In the genomic region with DNA sequence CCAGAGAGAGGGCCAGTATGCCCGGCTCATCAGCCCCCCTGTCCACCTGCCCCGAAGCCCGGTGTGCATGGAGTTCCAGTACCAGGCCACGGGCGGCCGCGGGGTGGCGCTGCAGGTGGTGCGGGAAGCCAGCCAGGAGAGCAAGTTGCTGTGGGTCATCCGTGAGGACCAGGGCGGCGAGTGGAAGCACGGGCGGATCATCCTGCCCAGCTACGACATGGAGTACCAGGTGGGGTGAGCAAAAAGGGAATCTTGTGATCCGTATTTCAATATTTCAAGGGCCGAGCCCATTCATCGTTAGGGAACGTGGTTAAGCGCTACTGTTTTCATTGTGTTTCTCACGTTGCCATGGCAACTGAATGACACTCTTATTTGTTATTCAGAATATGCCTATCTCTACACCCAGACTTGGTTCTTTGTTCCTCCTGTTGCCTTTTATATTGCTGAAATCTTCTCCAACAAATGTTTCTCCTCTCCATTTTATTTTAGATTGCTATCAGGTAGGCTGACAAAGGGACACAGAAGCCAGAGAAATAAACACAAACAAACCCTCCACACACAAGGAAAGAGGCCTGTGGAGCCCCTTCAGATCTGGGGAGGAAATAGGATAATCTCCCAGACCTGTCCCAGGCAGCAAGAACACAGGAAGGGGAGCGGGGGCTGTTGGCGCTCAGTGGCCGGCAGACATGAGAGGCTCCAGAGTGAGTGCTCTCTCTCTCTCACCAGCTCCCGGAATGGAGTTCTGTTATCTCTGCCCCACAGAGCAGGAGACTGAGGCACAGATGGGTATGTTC, we compare ENCODE assay signal across 8 cellular contexts.
A peak's percentile ranks its signal among the peaks of the same experiment; 100 is the strongest.
DNase-seq lines count a peak whose midpoint lies in the region; ATAC-seq and TF ChIP-seq lines count a peak whose summit lies in the region.

No MANE protein-coding gene starts in this region.

- peak overlapping the region; percentile 67 for H3K27ac ChIP-seq in GM23338 (ENCODE audit: low read depth)
- no peak overlapping the region for H3K27ac ChIP-seq in effector memory CD4-positive, alpha-beta T cell (ENCODE audit: insufficient read depth, low read length, poor library complexity, severe bottlenecking)

- H3K9me3 ChIP-seq in effector memory CD4-positive, alpha-beta T cell (ENCODE audit: control insufficient read depth, low read length): no peaks in the 10 kb centered on the region

- H3K4me3 ChIP-seq in AG09309 (ENCODE audit: control insufficient read depth, low read depth, low read length) (no peak overlapping the region), GM23338 (peak overlapping the region; percentile 31), fibroblast of pulmonary artery (replicated peaks; ENCODE audit: low read depth, low read length) (no peak overlapping the region)
- no peak overlapping the region for H3K4me3 ChIP-seq in effector memory CD4-positive, alpha-beta T cell (ENCODE audit: insufficient read depth, low read depth, low read length, poor library complexity, severe bottlenecking)

- H3K79me2 ChIP-seq in GM23338 (replicated peaks; ENCODE audit: insufficient read depth): no peaks in the 10 kb centered on the region

- no peaks in the 10 kb centered on the region for H4K20me1 ChIP-seq in GM23338 (replicated peaks; ENCODE audit: insufficient read depth)

- H3K4me1 Mint-ChIP-seq in GM23338 (peaks cover 35% of the 10 kb centered on the region), WTC11 (peaks cover 31% of the 10 kb centered on the region), neural crest cell (peaks cover 37% of the 10 kb centered on the region)

- H3K27me3 ChIP-seq in GM23338 (ENCODE audit: insufficient read depth): no peaks in the 10 kb centered on the region
- H3K27me3 ChIP-seq in effector memory CD4-positive, alpha-beta T cell (replicated peaks; ENCODE audit: control insufficient read depth, insufficient read depth, low read length, poor library complexity, severe bottlenecking): peaks cover 6% of the 10 kb centered on the region

- peaks cover 7% of the 10 kb centered on the region; the same call in 1 of the 2 replicates for H3F3A ChIP-seq in GM23338 (replicated peaks; ENCODE audit: low read depth)

- POLR2A ChIA-PET in WTC11 (lab: Charles Lee): no interaction called here

- peak; percentile 89 for ATAC-seq in GM23338
- ATAC-seq in WTC11: peak; percentile 87
- no peak for ATAC-seq in HG03045 (IDR thresholded peaks at IDR 0.05; ENCODE audit: unreplicated experiment)

- peak overlapping the region; percentile 56 for H3K4me2 ChIP-seq in GM23338

- TF ChIP-seq CTCF in AG09309 (IDR thresholded peaks at IDR 0.05; ENCODE audit: control insufficient read depth, insufficient read depth, low read depth, low read length, missing control alignments) (peak; percentile 61), GM23338 (conservative IDR thresholded peaks at IDR 0.05; ENCODE audit: low read depth in 2 of 2) (peak; percentile 93 to 95), WTC11 (IDR thresholded peaks at IDR 0.05) (peak; percentile 74), fibroblast of pulmonary artery (IDR thresholded peaks at IDR 0.05; ENCODE audit: low read length, missing control alignments) (peak; percentile 51), neural crest cell (conservative IDR thresholded peaks at IDR 0.05) (peak; percentile 67)

- H3K27ac Mint-ChIP-seq in GM23338: peak overlapping the region; percentile 95
- H3K27ac Mint-ChIP-seq in WTC11: peak overlapping the region; percentile 97
- peak overlapping the region; percentile 99 for H3K27ac Mint-ChIP-seq in neural crest cell (ENCODE audit: unreplicated experiment)

- H2AFZ ChIP-seq in GM23338: no peak overlapping the region

- H3K36me3 ChIP-seq in GM23338 (ENCODE audit: insufficient read depth): no peaks in the 10 kb centered on the region
- no peaks in the 10 kb centered on the region for H3K36me3 ChIP-seq in effector memory CD4-positive, alpha-beta T cell (ENCODE audit: control insufficient read depth, insufficient read depth, low read length)

- CTCF ChIA-PET in WTC11 (lab: Charles Lee): interaction anchor here (1.7 to 2.5 kb wide), 4 partner anchors 11 to 162 kb away, joined by 7 to 9 read pairs (median 8); no protein-coding TSS in a partner anchor

- no peaks in the 10 kb centered on the region for H3K9me2 ChIP-seq in GM23338 (ENCODE audit: insufficient read depth)

- H3K36me3 Mint-ChIP-seq in GM23338 (ENCODE audit: low read depth): no peaks in the 10 kb centered on the region; the same call in 2 of the 3 replicates
- H3K36me3 Mint-ChIP-seq in WTC11: no peaks in the 10 kb centered on the region; the same call in none of the 2 replicates
- peaks cover 7% of the 10 kb centered on the region for H3K36me3 Mint-ChIP-seq in neural crest cell (ENCODE audit: low read depth)

- H3K9me3 Mint-ChIP-seq in GM23338 (no peaks in the 10 kb centered on the region), WTC11 (no peaks in the 10 kb centered on the region), neural crest cell (no peaks in the 10 kb centered on the region)

- peaks cover 3% of the 10 kb centered on the region for H3K27me3 Mint-ChIP-seq in GM23338 (ENCODE audit: insufficient read depth, low read depth, poor library complexity)
- no peaks in the 10 kb centered on the region; the same call in 1 of the 2 replicates for H3K27me3 Mint-ChIP-seq in WTC11 (ENCODE audit: low read depth)
- no peaks in the 10 kb centered on the region for H3K27me3 Mint-ChIP-seq in neural crest cell (ENCODE audit: low read depth)

- peaks cover 7% of the 10 kb centered on the region for H3K4me1 ChIP-seq in GM23338 (ENCODE audit: insufficient read depth)
- H3K4me1 ChIP-seq in effector memory CD4-positive, alpha-beta T cell (ENCODE audit: control insufficient read depth, insufficient read depth, low read length, poor library complexity, severe bottlenecking): no peaks in the 10 kb centered on the region

- DNase-seq in AG09309 (ENCODE audit: low read depth): peak; percentile 73
- DNase-seq in GM23338 (ENCODE audit: low spot score): peak; percentile 92
- DNase-seq in WTC11 (ENCODE audit: low spot score): peak; percentile 94
- peak; percentile 91 for DNase-seq in fibroblast of pulmonary artery (ENCODE audit: low read depth)
- DNase-seq in neural crest cell (ENCODE audit: low read depth, low spot score): peak; percentile 78
- no peak for DNase-seq in OCI-M2 (lab: John Stamatoyannopoulos, UW; ENCODE audit: unreplicated experiment)
- no peak for DNase-seq in effector memory CD4-positive, alpha-beta T cell

- peak overlapping the region; percentile 72 for H3K4me3 Mint-ChIP-seq in GM23338
- H3K4me3 Mint-ChIP-seq in WTC11: peak overlapping the region; percentile 70
- peak overlapping the region; percentile 76 for H3K4me3 Mint-ChIP-seq in neural crest cell

TF ChIP-seq in GM23338, 12 proteins besides CTCF, POLR2A, EP300 and RAD21 (continues in another document):
- no peak for TF ChIP-seq STAT1 (IDR thresholded peaks at IDR 0.05; ENCODE audit: unreplicated experiment)
- peak; percentile 32; the same call in 1 of the 2 replicates for TF ChIP-seq CREB1 (CRISPR knock-in tag; IDR thresholded peaks at IDR 0.05; ENCODE audit: low read depth)

TF ChIP-seq in WTC11, 78 proteins besides CTCF, POLR2A, EP300 and RAD21 (continues in another document):
- TF ChIP-seq TEAD4 (CRISPR knock-in tag; IDR thresholded peaks at IDR 0.05) (no peak), ZNF121 (CRISPR knock-in tag; IDR thresholded peaks at IDR 0.05) (peak; percentile 80; the same call in 1 of the 2 replicates), CREB1 (CRISPR knock-in tag; IDR thresholded peaks at IDR 0.05) (no peak), NFATC4 (CRISPR knock-in tag; IDR thresholded peaks at IDR 0.05) (peak; percentile 27; the same call in 1 of the 2 replicates)
- TF ChIP-seq, protein P1, sequence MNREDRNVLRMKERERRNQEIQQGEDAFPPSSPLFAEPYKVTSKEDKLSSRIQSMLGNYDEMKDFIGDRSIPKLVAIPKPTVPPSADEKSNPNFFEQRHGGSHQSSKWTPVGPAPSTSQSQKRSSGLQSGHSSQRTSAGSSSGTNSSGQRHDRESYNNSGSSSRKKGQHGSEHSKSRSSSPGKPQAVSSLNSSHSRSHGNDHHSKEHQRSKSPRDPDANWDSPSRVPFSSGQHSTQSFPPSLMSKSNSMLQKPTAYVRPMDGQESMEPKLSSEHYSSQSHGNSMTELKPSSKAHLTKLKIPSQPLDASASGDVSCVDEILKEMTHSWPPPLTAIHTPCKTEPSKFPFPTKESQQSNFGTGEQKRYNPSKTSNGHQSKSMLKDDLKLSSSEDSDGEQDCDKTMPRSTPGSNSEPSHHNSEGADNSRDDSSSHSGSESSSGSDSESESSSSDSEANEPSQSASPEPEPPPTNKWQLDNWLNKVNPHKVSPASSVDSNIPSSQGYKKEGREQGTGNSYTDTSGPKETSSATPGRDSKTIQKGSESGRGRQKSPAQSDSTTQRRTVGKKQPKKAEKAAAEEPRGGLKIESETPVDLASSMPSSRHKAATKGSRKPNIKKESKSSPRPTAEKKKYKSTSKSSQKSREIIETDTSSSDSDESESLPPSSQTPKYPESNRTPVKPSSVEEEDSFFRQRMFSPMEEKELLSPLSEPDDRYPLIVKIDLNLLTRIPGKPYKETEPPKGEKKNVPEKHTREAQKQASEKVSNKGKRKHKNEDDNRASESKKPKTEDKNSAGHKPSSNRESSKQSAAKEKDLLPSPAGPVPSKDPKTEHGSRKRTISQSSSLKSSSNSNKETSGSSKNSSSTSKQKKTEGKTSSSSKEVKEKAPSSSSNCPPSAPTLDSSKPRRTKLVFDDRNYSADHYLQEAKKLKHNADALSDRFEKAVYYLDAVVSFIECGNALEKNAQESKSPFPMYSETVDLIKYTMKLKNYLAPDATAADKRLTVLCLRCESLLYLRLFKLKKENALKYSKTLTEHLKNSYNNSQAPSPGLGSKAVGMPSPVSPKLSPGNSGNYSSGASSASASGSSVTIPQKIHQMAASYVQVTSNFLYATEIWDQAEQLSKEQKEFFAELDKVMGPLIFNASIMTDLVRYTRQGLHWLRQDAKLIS (CRISPR knock-in tag; IDR thresholded peaks at IDR 0.05; ENCODE audit: borderline replicate concordance): peak; percentile 53; the same call in 1 of the 2 replicates
- TF ChIP-seq, protein P2, sequence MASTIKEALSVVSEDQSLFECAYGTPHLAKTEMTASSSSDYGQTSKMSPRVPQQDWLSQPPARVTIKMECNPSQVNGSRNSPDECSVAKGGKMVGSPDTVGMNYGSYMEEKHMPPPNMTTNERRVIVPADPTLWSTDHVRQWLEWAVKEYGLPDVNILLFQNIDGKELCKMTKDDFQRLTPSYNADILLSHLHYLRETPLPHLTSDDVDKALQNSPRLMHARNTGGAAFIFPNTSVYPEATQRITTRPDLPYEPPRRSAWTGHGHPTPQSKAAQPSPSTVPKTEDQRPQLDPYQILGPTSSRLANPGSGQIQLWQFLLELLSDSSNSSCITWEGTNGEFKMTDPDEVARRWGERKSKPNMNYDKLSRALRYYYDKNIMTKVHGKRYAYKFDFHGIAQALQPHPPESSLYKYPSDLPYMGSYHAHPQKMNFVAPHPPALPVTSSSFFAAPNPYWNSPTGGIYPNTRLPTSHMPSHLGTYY (CRISPR knock-in tag; IDR thresholded peaks at IDR 0.05): 0 out of 2 replicates have a peak, but pooled peaks have one; percentile 56
- TF ChIP-seq, protein P3, sequence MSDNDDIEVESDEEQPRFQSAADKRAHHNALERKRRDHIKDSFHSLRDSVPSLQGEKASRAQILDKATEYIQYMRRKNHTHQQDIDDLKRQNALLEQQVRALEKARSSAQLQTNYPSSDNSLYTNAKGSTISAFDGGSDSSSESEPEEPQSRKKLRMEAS (CRISPR knock-in tag; IDR thresholded peaks at IDR 0.05): 0 out of 2 replicates have a peak, but pooled peaks have one; percentile 57

Comparison
In these comparisons a context has a peak if more than half of its experiments do, and no peak if none do; other contexts are left out.
1. DNase-seq: peak in AG09309 (single experiment), GM23338 (single experiment), WTC11 (single experiment), fibroblast of pulmonary artery (single experiment) and neural crest cell (single experiment); none in OCI-M2 (single experiment) and effector memory CD4-positive, alpha-beta T cell (0 of 3).
2. Peak in every context shown above with its lines, with median percentiles within 50 percentile points of each other: CTCF ChIP-seq, H3K27ac Mint-ChIP-seq and H3K4me3 Mint-ChIP-seq.